29 cellular contexts compared by ENCODE assay signal in the genomic region with DNA sequence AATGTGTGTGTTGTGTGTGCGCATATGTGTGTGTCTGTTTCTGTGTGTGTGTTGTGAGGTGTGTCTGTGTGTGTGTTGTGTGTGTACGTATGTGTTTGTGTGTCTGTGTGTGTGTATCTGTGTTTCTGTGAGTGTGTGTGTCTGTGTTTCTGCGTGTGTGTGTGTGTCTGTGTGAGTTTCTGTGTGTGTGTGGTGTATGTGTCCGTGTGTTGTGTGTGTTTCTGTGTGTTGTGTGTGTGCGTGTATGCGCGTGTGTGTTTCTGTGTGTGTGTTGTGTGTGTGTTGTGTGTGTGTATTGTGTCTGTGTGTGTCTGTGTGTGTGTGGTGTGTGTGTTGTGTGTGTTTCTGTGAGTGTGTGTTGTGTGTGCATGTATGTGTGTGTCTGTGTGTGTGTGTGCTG. TPM values are rescaled to one million over a fixed set of nuclear protein-coding genes. Genes with fewer than 3 reads are reported as not detected.
A peak's percentile ranks its signal among the peaks of the same experiment; 100 is the strongest.
DNase-seq lines count a peak whose midpoint lies in the region; ATAC-seq, FAIRE-seq and TF ChIP-seq lines count a peak whose summit lies in the region.
"Had no signal": no experiment of that assay in that cellular context is flagged by ENCODE, and none has a peak within 500 bp of the region (broad histone marks: within the 10 kb centered on the region; RNA-seq: fewer than 3 reads in every experiment).

No MANE protein-coding gene starts in this region.

- H3K9me3 ChIP-seq in H9 (ENCODE audit: control insufficient read depth, low read depth, low read length) (no peaks in the 10 kb centered on the region), endothelial cell of umbilical vein (replicated peaks; ENCODE audit: control insufficient read depth, insufficient read depth, low read length) (no peaks in the 10 kb centered on the region)

- H3K18ac ChIP-seq in H9 (ENCODE audit: insufficient read length, low read depth, low read length), result peak overlapping the region; percentile 1

- H4K91ac ChIP-seq in H9 (ENCODE audit: insufficient read length, low read depth, low read length), result no peak overlapping the region

- H4K20me1 ChIP-seq in H9 (ENCODE audit: control insufficient read depth, insufficient read depth, insufficient read length) (no peaks in the 10 kb centered on the region), endothelial cell of umbilical vein (replicated peaks; ENCODE audit: control insufficient read depth, extremely low read depth, insufficient read depth, low read length) (no peaks in the 10 kb centered on the region)

- H4K5ac ChIP-seq in H9 (ENCODE audit: insufficient read length, low read depth, low read length), result no peak overlapping the region

- intact Hi-C loops in endothelial cell of umbilical vein (cut with micrococcal nuclease), result no loop called here

- POLR2A ChIA-PET in WTC11 (lab: Charles Lee), result no interaction called here
- POLR2A ChIA-PET in endothelial cell of umbilical vein (lab: Charles Lee), result no interaction called here

- no CpG with 5 or more reads among the region's 7 CpGs for WGBS in H9 (ENCODE audit: extremely low coverage, insufficient read length, low lambda C conversion rate)

- peak; percentile 4 for FAIRE-seq in endothelial cell of umbilical vein (lab: Jason Lieb, UNC)

- no peaks in the 10 kb centered on the region for H3K79me1 ChIP-seq in H9 (ENCODE audit: insufficient read depth, low read depth, low read length, poor library complexity, severe bottlenecking)

- no peak overlapping the region for H3K4ac ChIP-seq in H9 (ENCODE audit: low read depth, low read length)

- no peaks in the 10 kb centered on the region for H3K9me3 Mint-ChIP-seq in H9
- no peaks in the 10 kb centered on the region for H3K9me3 Mint-ChIP-seq in WTC11
- no peaks in the 10 kb centered on the region for H3K9me3 Mint-ChIP-seq in progenitor cell of endocrine pancreas (ENCODE audit: low read depth)

- H3K27me3 Mint-ChIP-seq in H9 (ENCODE audit: low read depth) (no peaks in the 10 kb centered on the region), WTC11 (ENCODE audit: low read depth) (no peaks in the 10 kb centered on the region), progenitor cell of endocrine pancreas (no peaks in the 10 kb centered on the region)

- H3K79me2 ChIP-seq in H9 (ENCODE audit: insufficient read depth, low read length) (no peaks in the 10 kb centered on the region), endothelial cell of umbilical vein (ENCODE audit: control insufficient read depth, insufficient read depth, low read length) (no peaks in the 10 kb centered on the region)

- no peak for TF ChIP-seq POLR2A in endothelial cell of umbilical vein (IDR thresholded peaks at IDR 0.05; ENCODE audit: low read depth, low read length)

- no peak overlapping the region for H3K27ac ChIP-seq in H9 (ENCODE audit: insufficient read length, low read depth, low read length)
- no peak overlapping the region for H3K27ac ChIP-seq in endothelial cell of umbilical vein (ENCODE audit: insufficient read depth, low read depth, low read length)
- H3K27ac ChIP-seq: KMS-11, RWPE1 had no signal

- H3K4me3 ChIP-seq in endothelial cell of umbilical vein (replicated peaks in 1 of 3; ENCODE audit: insufficient read depth in 1 of 3, low read depth in 1 of 3, low read length in 3 of 3), result no peak overlapping the region

- no peak overlapping the region for H3K56ac ChIP-seq in H9 (ENCODE audit: insufficient read length, low read depth, low read length)

- no peak overlapping the region for H3K14ac ChIP-seq in H9 (ENCODE audit: insufficient read depth, low read length)

- H3K36me3 Mint-ChIP-seq in H9 (ENCODE audit: insufficient read depth in 1 of 3, low read depth in 3 of 3) (no peaks in the 10 kb centered on the region; a peak in 1 of 7 replicates), WTC11 (no peaks in the 10 kb centered on the region), progenitor cell of endocrine pancreas (ENCODE audit: insufficient read depth) (no peaks in the 10 kb centered on the region)
- H3K36me3 Mint-ChIP-seq: CD14-positive monocyte; CD8-positive, alpha-beta memory T cell had no signal

- no peak overlapping the region for H3K23ac ChIP-seq in H9 (ENCODE audit: insufficient read length, low read depth, low read length)

- no peak overlapping the region for H2BK120ac ChIP-seq in H9 (ENCODE audit: low read depth, low read length, poor library complexity, severe bottlenecking)

- ATAC-seq in WTC11 (no peak), HG03159 (IDR thresholded peaks at IDR 0.05; ENCODE audit: unreplicated experiment) (no peak), GM18498 (IDR thresholded peaks at IDR 0.05; ENCODE audit: unreplicated experiment) (no peak)
- ATAC-seq: HCT116, Panc1 had no signal

- H3K27ac Mint-ChIP-seq in H9, result no peak overlapping the region; a peak in 1 of 7 replicates
- H3K27ac Mint-ChIP-seq in WTC11, result peak overlapping the region; percentile 19
- H3K27ac Mint-ChIP-seq in progenitor cell of endocrine pancreas, result peak overlapping the region; percentile 71
- H3K27ac Mint-ChIP-seq: CD14-positive monocyte; CD8-positive, alpha-beta memory T cell; IgD-negative memory B cell had no signal

- H3K4me3 Mint-ChIP-seq in H9 (peak overlapping the region in 1 of 2 experiments; percentile 3; a peak in 1 of 5 replicates), WTC11 (no peak overlapping the region), progenitor cell of endocrine pancreas (ENCODE audit: low read depth) (no peak overlapping the region)
- H3K4me3 Mint-ChIP-seq: CD14-positive monocyte; CD8-positive, alpha-beta memory T cell; IgD-negative memory B cell had no signal

- H2BK20ac ChIP-seq in H9 (ENCODE audit: low read depth, low read length, poor library complexity, severe bottlenecking), result no peak overlapping the region

- no peak overlapping the region for H2BK12ac ChIP-seq in H9 (ENCODE audit: insufficient read length, low read depth, low read length)

- dilution Hi-C loops in endothelial cell of umbilical vein (cut with MboI; ENCODE audit: extremely low pct_ligation_motif_present, low sequenced_read_pairs), result no loop called here

- TF ChIP-seq CTCF in H9 (conservative IDR thresholded peaks at IDR 0.05) (no peak), WTC11 (IDR thresholded peaks at IDR 0.05) (no peak), endothelial cell of umbilical vein (IDR thresholded peaks at IDR 0.05; ENCODE audit: extremely low read depth in 1 of 2, insufficient read depth in 1 of 2, low read depth in 1 of 2, low read length in 2 of 2) (no peak), progenitor cell of endocrine pancreas (IDR thresholded peaks at IDR 0.05; ENCODE audit: unreplicated experiment) (no peak)

- H3K36me3 ChIP-seq in endothelial cell of umbilical vein (ENCODE audit: control insufficient read depth in 2 of 2, extremely low read depth in 1 of 2, insufficient read depth in 2 of 2, low read length in 2 of 2), result no peaks in the 10 kb centered on the region

- DNase-seq in H9 (no peak), WTC11 (ENCODE audit: low spot score) (no peak), endothelial cell of umbilical vein (ENCODE audit: low read depth, low spot score) (no peak), progenitor cell of endocrine pancreas (ENCODE audit: low spot score, unreplicated experiment) (no peak), NCI-H2171 (lab: John Stamatoyannopoulos, UW) (no peak)
- DNase-seq: CD8-positive, alpha-beta memory T cell; DMS 273 treated with DMSO at 0.1 percent for 48 hours; DMS79; EL; GDM1; GOT3; MM.1S; NCI-H1417; NCI-H1694 treated with DMSO at 0.1 percent for 48 hours; NCI-H2081; NCI-H226; NCI-H510A; NCI-H69; SHP77 treated with DMSO at 0.1 percent for 48 hours; T-helper 1 cell had no signal

- H3K9me1 ChIP-seq in endothelial cell of umbilical vein (replicated peaks; ENCODE audit: control insufficient read depth, extremely low read depth, insufficient read depth, low read length), result no peaks in the 10 kb centered on the region

- no peak overlapping the region for H3K9ac ChIP-seq in H9 (ENCODE audit: extremely low read depth, insufficient read length, low read length)
- no peak overlapping the region for H3K9ac ChIP-seq in endothelial cell of umbilical vein (replicated peaks; ENCODE audit: extremely low read depth, insufficient read depth, low read length)
- H3K9ac ChIP-seq: KMS-11 had no signal

- H3T11ph ChIP-seq in H9 (ENCODE audit: low read length), result no peak overlapping the region

- H3K4me2 ChIP-seq in H9 (ENCODE audit: insufficient read depth, insufficient read length, low read length) (no peak overlapping the region), endothelial cell of umbilical vein (ENCODE audit: insufficient read depth, low read length) (no peak overlapping the region)
- H3K4me2 ChIP-seq: KMS-11 had no signal

- no peak overlapping the region for H2AK5ac ChIP-seq in H9 (ENCODE audit: insufficient read length, low read length)

- CTCF ChIA-PET in WTC11 (lab: Charles Lee) (no interaction called here), endothelial cell of umbilical vein (lab: Charles Lee) (interaction anchor here (0.9 to 1.5 kb wide), 2 partner anchors 13 to 54 kb away, joined by 3 read pairs; no protein-coding TSS in a partner anchor)

- no peak overlapping the region for H4K8ac ChIP-seq in H9 (replicated peaks; ENCODE audit: insufficient read length, low read depth, low read length)

- BruUV-seq in endothelial cell of umbilical vein (replicated peaks; lab: Mats Ljungman, UMichigan), result no TSS peak

- no peaks in the 10 kb centered on the region for H3K4me1 ChIP-seq in H9 (ENCODE audit: insufficient read depth, low read length)
- H3K4me1 ChIP-seq in endothelial cell of umbilical vein (ENCODE audit: control insufficient read depth, extremely low read depth, insufficient read depth, low read length), result no peaks in the 10 kb centered on the region

- H2BK5ac ChIP-seq in H9 (ENCODE audit: insufficient read length, low read length), result no peak overlapping the region

- H3K4me1 Mint-ChIP-seq in H9 (peaks cover 17 to 19% of the 10 kb centered on the region in 2 experiments), WTC11 (peaks cover 21% of the 10 kb centered on the region), progenitor cell of endocrine pancreas (ENCODE audit: low read depth) (no peaks in the 10 kb centered on the region)
- H3K4me1 Mint-ChIP-seq: CD14-positive monocyte; CD8-positive, alpha-beta memory T cell; IgD-negative memory B cell had no signal

- H3K23me2 ChIP-seq in H9 (ENCODE audit: insufficient read length, low read depth, low read length, poor library complexity, severe bottlenecking), result no peaks in the 10 kb centered on the region

- H3K27me3 ChIP-seq in H9 (ENCODE audit: insufficient read depth, low read length), result no peaks in the 10 kb centered on the region
- peaks cover 0 to 7% of the 10 kb centered on the region in 2 experiments for H3K27me3 ChIP-seq in endothelial cell of umbilical vein (ENCODE audit: control insufficient read depth in 2 of 2, insufficient read depth in 2 of 2, low read length in 2 of 2)

- no peak overlapping the region for H2AFZ ChIP-seq in H9 (ENCODE audit: low read length)
- H2AFZ ChIP-seq in endothelial cell of umbilical vein (ENCODE audit: low read depth, low read length), result no peak overlapping the region

- H2BK15ac ChIP-seq in H9 (ENCODE audit: low read depth, low read length), result no peak overlapping the region

RNA-seq across cellular contexts. Expression of gene KL, which starts 38.9 kb away (rescaled TPM):
- total RNA-seq in H9 (2021) (not detected in 2 replicates), WTC11 (2021) (0.07 TPM in 1 of 3 replicates, not detected in the others), endothelial cell of umbilical vein (0.07 and 0.12 TPM in 2 replicates), progenitor cell of endocrine pancreas (0.93 and 1.1 TPM in 2 replicates)
- 0.01 TPM in 1 of 2 replicates, not detected in the other for polyA plus RNA-seq in endothelial cell of umbilical vein
- 0.01 TPM in 1 of 2 replicates, not detected in the other for polyA plus RNA-seq in endothelial cell of umbilical vein (2011; cell fraction: cytosol; rRNA removed)
- 0.04 TPM in 1 of 2 replicates, not detected in the other for polyA plus RNA-seq in endothelial cell of umbilical vein (2011; cell fraction: nucleus; rRNA removed)
- not detected in 2 replicates for polyA plus RNA-seq in endothelial cell of umbilical vein (2012)
- polyA minus RNA-seq in endothelial cell of umbilical vein, result not detected in 2 replicates
- polyA minus RNA-seq in endothelial cell of umbilical vein (2011; cell fraction: cytosol; rRNA and poly(A)+ RNA removed), result not detected
- polyA minus RNA-seq in endothelial cell of umbilical vein (2011; cell fraction: nucleus; rRNA and poly(A)+ RNA removed), result not detected in 2 replicates
- total RNA-seq: OCI-LY7 had no signal
- polyA plus RNA-seq: CD8-positive, alpha-beta memory T cell; IgD-negative memory B cell had no signal

Comparison
In these comparisons a context has a peak if more than half of its experiments do, and no peak if none do; other contexts are left out.
1. H3K27ac Mint-ChIP-seq: peak in WTC11 (single experiment) and progenitor cell of endocrine pancreas (single experiment); none in H9 (0 of 3).